Comparison of ENCODE assay signal across 14 cellular contexts in the genomic region with DNA sequence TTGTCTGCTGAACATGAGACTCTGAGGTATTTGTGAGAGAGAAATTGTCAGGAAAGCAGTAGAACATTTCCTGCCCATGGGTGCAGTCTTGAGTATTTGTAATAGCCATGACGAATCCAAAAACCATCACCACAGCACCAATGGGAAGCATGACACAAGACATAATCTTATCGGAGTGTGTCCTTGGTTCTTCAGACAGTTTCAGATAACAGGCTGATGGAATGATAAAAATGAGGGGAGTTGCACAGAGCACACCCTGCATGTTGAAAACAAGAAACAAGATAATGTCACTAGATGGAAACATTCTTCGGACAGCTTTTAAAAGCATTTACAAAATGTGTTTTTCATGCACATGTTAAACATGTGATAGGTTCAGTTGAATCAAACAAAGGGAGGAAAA. TPM values are rescaled to one million over a fixed set of nuclear protein-coding genes. Genes with fewer than 3 reads are reported as not detected.
DNase-seq lines count a peak whose midpoint lies in the region; ATAC-seq and TF ChIP-seq lines count a peak whose summit lies in the region.
"Had no signal": no experiment of that assay in that cellular context is flagged by ENCODE, and none has a peak within 500 bp of the region (broad histone marks: within the 10 kb centered on the region; RNA-seq: fewer than 3 reads in every experiment).

No MANE protein-coding gene starts in this region.

- H3K27ac ChIP-seq in mesenchymal stem cell (ENCODE audit: low read length, poor library complexity, severe bottlenecking) = no peak overlapping the region
- no peak overlapping the region for H3K27ac ChIP-seq in coronary artery

- H3K9me3 ChIP-seq in mesenchymal stem cell (ENCODE audit: control insufficient read depth, low read length) = peaks cover 3% of the 10 kb centered on the region

- no peak overlapping the region for H4K91ac ChIP-seq in mesenchymal stem cell (ENCODE audit: low read length)

- H4K8ac ChIP-seq in mesenchymal stem cell (ENCODE audit: low read length) = no peak overlapping the region

- H3K4me3 ChIP-seq in mesenchymal stem cell (ENCODE audit: insufficient read depth in 1 of 2, low read depth in 1 of 2, low read length in 2 of 2) (no peak overlapping the region), coronary artery (no peak overlapping the region)

- H3K14ac ChIP-seq in mesenchymal stem cell (ENCODE audit: low read length in 2 of 2) = no peak overlapping the region

- H2AFZ ChIP-seq in mesenchymal stem cell (ENCODE audit: low read depth, low read length) = no peak overlapping the region

- H3K9ac ChIP-seq in mesenchymal stem cell (ENCODE audit: low read length) = peak overlapping the region; percentile 20

- 47% methylated on average over 2 of the region's 3 CpGs for WGBS in mesenchymal stem cell

- ATAC-seq in GM21786 (IDR thresholded peaks at IDR 0.05; ENCODE audit: unreplicated experiment) = no peak
- no peak for ATAC-seq in HG02759 (IDR thresholded peaks at IDR 0.05; ENCODE audit: unreplicated experiment)
- ATAC-seq: effector memory CD8-positive, alpha-beta T cell had no signal

- H3K4me1 ChIP-seq in mesenchymal stem cell (ENCODE audit: control insufficient read depth, insufficient read depth, low read depth, low read length) = peaks cover 3% of the 10 kb centered on the region

- H2BK15ac ChIP-seq in mesenchymal stem cell (ENCODE audit: low read depth, poor library complexity, severe bottlenecking) = no peak overlapping the region

- no peak overlapping the region for H3K4me2 ChIP-seq in mesenchymal stem cell (ENCODE audit: low read length, poor library complexity, severe bottlenecking)

- H3K27me3 ChIP-seq in mesenchymal stem cell (ENCODE audit: control insufficient read depth in 1 of 2, insufficient read depth in 1 of 2, low read length in 2 of 2) = no peaks in the 10 kb centered on the region

- no peak overlapping the region for H3K18ac ChIP-seq in mesenchymal stem cell (ENCODE audit: low read depth in 1 of 2, low read length in 2 of 2)

- peak; percentile 40 for DNase-seq in AG08396 (ENCODE audit: low spot score)
- peak; percentile 71 for DNase-seq in LoVo (ENCODE audit: low spot score)
- DNase-seq in dedifferentiated amniotic fluid mesenchymal stem cell (ENCODE audit: extremely low spot score) = peak; percentile 57
- peak; percentile 65 for DNase-seq in mesenchymal stem cell
- DNase-seq in coronary artery (ENCODE audit: low spot score) = no peak
- DNase-seq in NCI-H2029 treated with DMSO at 0.1 percent for 48 hours (lab: John Stamatoyannopoulos, UW) = no peak
- DNase-seq: activated CD4-positive, alpha-beta memory T cell treated with anti-CD3 and anti-CD28 coated beads for 36 hours; activated naive CD8-positive, alpha-beta T cell treated with anti-CD3 and anti-CD28 coated beads for 36 hours; effector memory CD8-positive, alpha-beta T cell; NCI-H1048; NCI-H82; stimulated activated CD4-positive, alpha-beta T cell treated with anti-CD3 and anti-CD28 coated beads, Interleukin-2, amount 100 ng/mL, for 48 hours had no signal

- no peak overlapping the region for H2BK5ac ChIP-seq in mesenchymal stem cell (ENCODE audit: low read depth, low read length, poor library complexity, severe bottlenecking)

- H2AK5ac ChIP-seq in mesenchymal stem cell (ENCODE audit: low read length, severe bottlenecking) = no peak overlapping the region

- H2BK12ac ChIP-seq in mesenchymal stem cell (ENCODE audit: low read length in 2 of 2) = no peak overlapping the region

- no peak overlapping the region for H2BK120ac ChIP-seq in mesenchymal stem cell (ENCODE audit: low read depth, low read length)

- no peak overlapping the region for H3K23ac ChIP-seq in mesenchymal stem cell (ENCODE audit: low read length in 2 of 2)

- TF ChIP-seq CTCF in coronary artery (IDR thresholded peaks at IDR 0.05) = no peak

- H3K79me1 ChIP-seq in mesenchymal stem cell (replicated peaks; ENCODE audit: low read length, poor library complexity, severe bottlenecking) = no peaks in the 10 kb centered on the region

- H3K4ac ChIP-seq in mesenchymal stem cell (ENCODE audit: low read depth in 1 of 2, low read length in 2 of 2) = no peak overlapping the region

- H3K36me3 ChIP-seq in mesenchymal stem cell (ENCODE audit: control insufficient read depth in 1 of 2, insufficient read depth in 2 of 2, low read depth in 1 of 2, low read length in 2 of 2) = no peaks in the 10 kb centered on the region

RNA-seq across cellular contexts. Expression of gene SLC38A11, which starts 56.9 kb away (rescaled TPM):
- not detected for polyA plus RNA-seq in mesenchymal stem cell (2013, experiment 1 of 2)
- polyA plus RNA-seq in mesenchymal stem cell (2013, experiment 2 of 2) = not detected

RNA-seq across cellular contexts. Expression of gene COBLL1, which starts 56.9 kb away (rescaled TPM):
- 4.2 TPM for polyA plus RNA-seq in mesenchymal stem cell (2013, experiment 1 of 2)
- 3.8 TPM for polyA plus RNA-seq in mesenchymal stem cell (2013, experiment 2 of 2)

Comparison
In these comparisons a context has a peak if more than half of its experiments do, and no peak if none do; other contexts are left out.
1. DNase-seq: peak in AG08396 (single experiment), LoVo (single experiment), dedifferentiated amniotic fluid mesenchymal stem cell (single experiment) and mesenchymal stem cell (single experiment); none in coronary artery (single experiment) and NCI-H2029 treated with DMSO at 0.1 percent for 48 hours (single experiment).